ENCODE assay signal across 1 cellular context in the genomic region with DNA sequence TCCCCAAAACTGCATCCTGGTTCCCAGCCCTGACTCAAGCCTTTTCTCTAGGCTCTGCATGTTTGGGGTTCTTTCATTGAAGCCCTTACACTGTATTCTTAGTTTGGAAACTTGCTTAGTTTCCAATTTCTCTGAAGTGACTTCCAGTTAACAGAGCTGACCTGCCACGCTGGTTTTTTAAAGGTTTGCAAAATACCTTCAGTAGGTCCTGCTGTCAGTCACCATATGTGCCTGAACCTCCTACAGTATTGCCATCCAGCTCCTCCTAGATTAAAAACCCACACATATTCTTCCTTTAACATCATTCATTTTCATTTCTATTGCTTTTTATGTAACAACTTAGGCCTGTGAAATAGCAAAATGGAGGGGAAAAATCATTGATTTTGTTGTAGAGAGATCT.
TF ChIP-seq lines count a peak whose summit lies in the region.

No MANE protein-coding gene starts in this region.

TF ChIP-seq in GM23338, 12 proteins besides CTCF, POLR2A, EP300 and RAD21 (continued from another document):
- TF ChIP-seq, protein P1, sequence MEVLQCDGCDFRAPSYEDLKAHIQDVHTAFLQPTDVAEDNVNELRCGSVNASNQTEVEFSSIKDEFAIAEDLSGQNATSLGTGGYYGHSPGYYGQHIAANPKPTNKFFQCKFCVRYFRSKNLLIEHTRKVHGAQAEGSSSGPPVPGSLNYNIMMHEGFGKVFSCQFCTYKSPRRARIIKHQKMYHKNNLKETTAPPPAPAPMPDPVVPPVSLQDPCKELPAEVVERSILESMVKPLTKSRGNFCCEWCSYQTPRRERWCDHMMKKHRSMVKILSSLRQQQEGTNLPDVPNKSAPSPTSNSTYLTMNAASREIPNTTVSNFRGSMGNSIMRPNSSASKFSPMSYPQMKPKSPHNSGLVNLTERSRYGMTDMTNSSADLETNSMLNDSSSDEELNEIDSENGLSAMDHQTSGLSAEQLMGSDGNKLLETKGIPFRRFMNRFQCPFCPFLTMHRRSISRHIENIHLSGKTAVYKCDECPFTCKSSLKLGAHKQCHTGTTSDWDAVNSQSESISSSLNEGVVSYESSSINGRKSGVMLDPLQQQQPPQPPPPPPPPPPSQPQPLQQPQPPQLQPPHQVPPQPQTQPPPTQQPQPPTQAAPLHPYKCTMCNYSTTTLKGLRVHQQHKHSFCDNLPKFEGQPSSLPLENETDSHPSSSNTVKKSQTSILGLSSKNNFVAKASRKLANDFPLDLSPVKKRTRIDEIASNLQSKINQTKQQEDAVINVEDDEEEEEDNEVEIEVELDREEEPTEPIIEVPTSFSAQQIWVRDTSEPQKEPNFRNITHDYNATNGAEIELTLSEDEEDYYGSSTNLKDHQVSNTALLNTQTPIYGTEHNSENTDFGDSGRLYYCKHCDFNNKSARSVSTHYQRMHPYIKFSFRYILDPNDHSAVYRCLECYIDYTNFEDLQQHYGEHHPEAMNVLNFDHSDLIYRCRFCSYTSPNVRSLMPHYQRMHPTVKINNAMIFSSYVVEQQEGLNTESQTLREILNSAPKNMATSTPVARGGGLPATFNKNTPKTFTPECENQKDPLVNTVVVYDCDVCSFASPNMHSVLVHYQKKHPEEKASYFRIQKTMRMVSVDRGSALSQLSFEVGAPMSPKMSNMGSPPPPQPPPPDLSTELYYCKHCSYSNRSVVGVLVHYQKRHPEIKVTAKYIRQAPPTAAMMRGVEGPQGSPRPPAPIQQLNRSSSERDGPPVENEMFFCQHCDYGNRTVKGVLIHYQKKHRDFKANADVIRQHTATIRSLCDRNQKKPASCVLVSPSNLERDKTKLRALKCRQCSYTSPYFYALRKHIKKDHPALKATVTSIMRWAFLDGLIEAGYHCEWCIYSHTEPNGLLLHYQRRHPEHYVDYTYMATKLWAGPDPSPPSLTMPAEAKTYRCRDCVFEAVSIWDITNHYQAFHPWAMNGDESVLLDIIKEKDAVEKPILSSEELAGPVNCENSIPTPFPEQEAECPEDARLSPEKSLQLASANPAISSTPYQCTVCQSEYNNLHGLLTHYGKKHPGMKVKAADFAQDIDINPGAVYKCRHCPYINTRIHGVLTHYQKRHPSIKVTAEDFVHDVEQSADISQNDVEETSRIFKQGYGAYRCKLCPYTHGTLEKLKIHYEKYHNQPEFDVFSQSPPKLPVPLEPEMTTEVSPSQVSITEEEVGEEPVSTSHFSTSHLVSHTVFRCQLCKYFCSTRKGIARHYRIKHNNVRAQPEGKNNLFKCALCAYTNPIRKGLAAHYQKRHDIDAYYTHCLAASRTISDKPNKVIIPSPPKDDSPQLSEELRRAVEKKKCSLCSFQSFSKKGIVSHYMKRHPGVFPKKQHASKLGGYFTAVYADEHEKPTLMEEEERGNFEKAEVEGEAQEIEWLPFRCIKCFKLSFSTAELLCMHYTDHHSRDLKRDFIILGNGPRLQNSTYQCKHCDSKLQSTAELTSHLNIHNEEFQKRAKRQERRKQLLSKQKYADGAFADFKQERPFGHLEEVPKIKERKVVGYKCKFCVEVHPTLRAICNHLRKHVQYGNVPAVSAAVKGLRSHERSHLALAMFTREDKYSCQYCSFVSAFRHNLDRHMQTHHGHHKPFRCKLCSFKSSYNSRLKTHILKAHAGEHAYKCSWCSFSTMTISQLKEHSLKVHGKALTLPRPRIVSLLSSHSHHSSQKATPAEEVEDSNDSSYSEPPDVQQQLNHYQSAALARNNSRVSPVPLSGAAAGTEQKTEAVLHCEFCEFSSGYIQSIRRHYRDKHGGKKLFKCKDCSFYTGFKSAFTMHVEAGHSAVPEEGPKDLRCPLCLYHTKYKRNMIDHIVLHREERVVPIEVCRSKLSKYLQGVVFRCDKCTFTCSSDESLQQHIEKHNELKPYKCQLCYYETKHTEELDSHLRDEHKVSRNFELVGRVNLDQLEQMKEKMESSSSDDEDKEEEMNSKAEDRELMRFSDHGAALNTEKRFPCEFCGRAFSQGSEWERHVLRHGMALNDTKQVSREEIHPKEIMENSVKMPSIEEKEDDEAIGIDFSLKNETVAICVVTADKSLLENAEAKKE (CRISPR knock-in tag; IDR thresholded peaks at IDR 0.05) = no peak
TF ChIP-seq in GM23338: peak in this region for 0.
